31 cellular contexts compared by ENCODE assay signal in the genomic region with DNA sequence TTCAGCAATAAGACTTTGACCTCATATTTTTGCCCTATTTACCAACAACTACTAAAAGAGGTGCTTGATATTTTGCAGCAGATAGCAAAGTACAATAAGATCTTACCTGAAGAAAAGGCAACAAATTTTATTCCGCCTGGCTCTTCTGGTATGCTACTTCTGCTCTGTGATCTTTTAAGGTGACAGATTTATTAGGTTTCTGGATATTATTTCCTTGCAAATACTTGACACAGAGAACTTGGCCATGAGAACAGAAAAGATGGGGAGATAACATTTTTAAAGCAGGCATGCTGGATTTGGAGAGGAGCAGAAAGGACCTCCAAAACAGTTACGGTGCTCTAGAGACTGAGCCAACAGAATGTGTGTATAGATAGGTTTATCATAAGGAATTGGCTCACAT.
"Had no signal": no experiment of that assay in that cellular context is flagged by ENCODE, and none has a peak within 500 bp of the region (broad histone marks: within the 10 kb centered on the region; RNA-seq: fewer than 3 reads in every experiment).

No MANE protein-coding gene starts in this region.

- H3K36me3 Mint-ChIP-seq: activated naive CD4-positive, alpha-beta T cell treated with anti-CD3 and anti-CD28 coated beads, Interleukin-2, amount 10 ng/mL, durations not matched to agents 7 days and 5 days; activated naive CD4-positive, alpha-beta T cell treated with anti-CD3 and anti-CD28 coated beads, Interleukin-2, amount 50 U/mL, for 72 hours; activated naive CD8-positive, alpha-beta T cell treated with anti-CD3 and anti-CD28 coated beads, Interleukin-2, amount 10 ng/mL, durations not matched to agents 7 days and 5 days; brain had no signal

- H3K4me3 Mint-ChIP-seq: activated B cell treated with CpG ODN at 0.5 μM for 24 hours; activated CD4-positive, alpha-beta memory T cell treated with anti-CD3 and anti-CD28 coated beads, Interleukin-2, amount 10 ng/mL, durations not matched to agents 7 days and 5 days; activated naive CD4-positive, alpha-beta T cell treated with anti-CD3 and anti-CD28 coated beads, Interleukin-2, amount 10 ng/mL, durations not matched to agents 7 days and 5 days; activated naive CD8-positive, alpha-beta T cell treated with anti-CD3 and anti-CD28 coated beads, Interleukin-2, amount 10 ng/mL, durations not matched to agents 7 days and 5 days; activated T-cell treated with anti-CD3 and anti-CD28 coated beads, Interleukin-2, amount 50 U/mL, for 24 hours; activated T-cell treated with anti-CD3 and anti-CD28 coated beads, Interleukin-2, amount 50 U/mL, for 72 hours; brain; T-helper 17 cell; T-helper 2 cell treated with Interferon-gamma antibody and Interleukin-4, amounts not matched to agents 5 μg/mL and 100 μg/mL, for 36 hours had no signal

- H3K9me3 Mint-ChIP-seq: activated B cell treated with CpG ODN at 0.5 μM for 24 hours; activated CD4-positive, alpha-beta memory T cell treated with anti-CD3 and anti-CD28 coated beads, Interleukin-2, amount 10 ng/mL, durations not matched to agents 7 days and 5 days; activated naive CD4-positive, alpha-beta T cell treated with anti-CD3 and anti-CD28 coated beads, Interleukin-2, amount 10 ng/mL, durations not matched to agents 7 days and 5 days; activated naive CD4-positive, alpha-beta T cell treated with anti-CD3 and anti-CD28 coated beads, Interleukin-2, amount 50 U/mL, for 72 hours; activated naive CD8-positive, alpha-beta T cell treated with anti-CD3 and anti-CD28 coated beads, Interleukin-2, amount 10 ng/mL, durations not matched to agents 7 days and 5 days; activated T-cell treated with anti-CD3 and anti-CD28 coated beads, Interleukin-2, amount 50 U/mL, for 24 hours; T-helper 2 cell treated with Interferon-gamma antibody and Interleukin-4, amounts not matched to agents 5 μg/mL and 100 μg/mL, for 36 hours had no signal

- DNase-seq: activated B cell treated with CpG ODN at 0.5 μM for 24 hours; activated CD4-positive, alpha-beta memory T cell treated with anti-CD3 and anti-CD28 coated beads, Interleukin-2, amount 10 ng/mL, durations not matched to agents 7 days and 5 days; activated CD4-positive, alpha-beta T cell treated with anti-CD3 and anti-CD28 coated beads for 48 hours; activated CD4-positive, alpha-beta T cell treated with anti-CD3 and anti-CD28 coated beads, Interleukin-2, amount 50 U/mL, for 4 hours; activated CD8-positive, alpha-beta memory T cell treated with anti-CD3 and anti-CD28 coated beads, Interleukin-2, amount 50 U/mL, for 48 hours; activated gamma-delta T cell; activated naive CD4-positive, alpha-beta T cell; activated naive CD4-positive, alpha-beta T cell treated with anti-CD3 and anti-CD28 coated beads, Interleukin-2, amount 10 ng/mL, durations not matched to agents 7 days and 5 days; activated naive CD8-positive, alpha-beta T cell treated with anti-CD3 and anti-CD28 coated beads, Interleukin-2, amount 10 ng/mL, durations not matched to agents 7 days and 5 days; activated T-cell treated with anti-CD3 and anti-CD28 coated beads for 4 hours; activated T-cell treated with anti-CD3 and anti-CD28 coated beads, Interleukin-2, amount 50 U/mL, for 24 hours; activated T-cell treated with anti-CD3 and anti-CD28 coated beads, Interleukin-2, amount 50 U/mL, for 72 hours; central memory CD4-positive, alpha-beta T cell; cerebellar nuclear complex; colonic mucosa; effector CD8-positive, alpha-beta T cell; foreskin keratinocyte; gastrocnemius medialis; glutamatergic neuron; T-helper 1 cell; T-helper 17 cell; T1000; WERI-Rb-1 had no signal

- H3K27ac Mint-ChIP-seq: activated B cell treated with CpG ODN at 0.5 μM for 24 hours; activated CD4-positive, alpha-beta memory T cell treated with anti-CD3 and anti-CD28 coated beads, Interleukin-2, amount 10 ng/mL, durations not matched to agents 7 days and 5 days; activated naive CD4-positive, alpha-beta T cell treated with anti-CD3 and anti-CD28 coated beads, Interleukin-2, amount 10 ng/mL, durations not matched to agents 7 days and 5 days; activated naive CD4-positive, alpha-beta T cell treated with anti-CD3 and anti-CD28 coated beads, Interleukin-2, amount 50 U/mL, for 72 hours; activated naive CD8-positive, alpha-beta T cell treated with anti-CD3 and anti-CD28 coated beads, Interleukin-2, amount 10 ng/mL, durations not matched to agents 7 days and 5 days; activated T-cell treated with anti-CD3 and anti-CD28 coated beads, Interleukin-2, amount 50 U/mL, for 24 hours; activated T-cell treated with anti-CD3 and anti-CD28 coated beads, Interleukin-2, amount 50 U/mL, for 72 hours; brain; T-helper 17 cell; T-helper 2 cell treated with Interferon-gamma antibody and Interleukin-4, amounts not matched to agents 5 μg/mL and 100 μg/mL, for 36 hours had no signal

- H3K4me1 ChIP-seq: ascending aorta, breast epithelium, colonic mucosa, foreskin keratinocyte, gastrocnemius medialis had no signal

- H3K36me3 ChIP-seq: ascending aorta, breast epithelium, cardiac muscle cell, colonic mucosa, gastrocnemius medialis, WERI-Rb-1 had no signal

- H3K27ac ChIP-seq: ascending aorta, breast epithelium, cardiac muscle cell, colonic mucosa, foreskin keratinocyte, gastrocnemius medialis, WERI-Rb-1 had no signal

- H3K4me1 Mint-ChIP-seq: activated B cell treated with CpG ODN at 0.5 μM for 24 hours; activated naive CD4-positive, alpha-beta T cell treated with anti-CD3 and anti-CD28 coated beads, Interleukin-2, amount 10 ng/mL, durations not matched to agents 7 days and 5 days; activated naive CD8-positive, alpha-beta T cell treated with anti-CD3 and anti-CD28 coated beads, Interleukin-2, amount 10 ng/mL, durations not matched to agents 7 days and 5 days had no signal

- H3K27me3 Mint-ChIP-seq: activated T-cell treated with anti-CD3 and anti-CD28 coated beads, Interleukin-2, amount 50 U/mL, for 24 hours had no signal

- ATAC-seq: activated CD4-positive, CD25-positive, alpha-beta regulatory T cell treated with anti-CD3 and anti-CD28 coated beads, Interleukin-2, amount 50 U/mL, for 24 hours; activated naive CD4-positive, alpha-beta T cell treated with anti-CD3 and anti-CD28 coated beads, Interleukin-2, amount 50 U/mL, for 72 hours; activated T-cell treated with anti-CD3 and anti-CD28 coated beads, Interleukin-2, amount 50 U/mL, for 72 hours; esophagus mucosa; foreskin keratinocyte; gastrocnemius medialis; T-helper 17 cell had no signal

- H3K9me3 ChIP-seq: ascending aorta, breast epithelium, colonic mucosa, gastrocnemius medialis had no signal

- H3K27me3 ChIP-seq: ascending aorta, breast epithelium, cardiac muscle cell, colonic mucosa, gastrocnemius medialis had no signal

- H3K4me3 ChIP-seq: ascending aorta, breast epithelium, cardiac muscle cell, colonic mucosa, gastrocnemius medialis had no signal
